ENCODE assay signal across 10 cellular contexts in genomic region chr9:124017929-124018730, GRCh38. TPM values are rescaled to one million over a fixed set of nuclear protein-coding genes. Genes with fewer than 3 reads are reported as not detected.
DNase-seq lines count a peak whose midpoint lies in the region; ATAC-seq and TF ChIP-seq lines count a peak whose summit lies in the region.
"Had no signal": no experiment of that assay in that cellular context is flagged by ENCODE, and none has a peak within 500 bp of the region (broad histone marks: within the 10 kb centered on the region; RNA-seq: fewer than 3 reads in every experiment).

No MANE protein-coding gene starts in this region.

- peaks cover 52% of the 10 kb centered on the region for H3K27me3 ChIP-seq in PC-9 (ENCODE audit: insufficient read depth, low read depth)
- peaks cover 54 to 62% of the 10 kb centered on the region in 2 donors for H3K27me3 ChIP-seq in right atrium auricular region
- peaks cover 6% of the 10 kb centered on the region for H3K27me3 ChIP-seq in skeletal muscle satellite cell (ENCODE audit: control insufficient read depth, insufficient read depth, low read length)
- no peaks in the 10 kb centered on the region for H3K27me3 ChIP-seq in WERI-Rb-1 (ENCODE audit: insufficient read depth, low read depth, severe bottlenecking)

- H3K36me3 ChIP-seq in PC-9 (ENCODE audit: low read depth) (no peaks in the 10 kb centered on the region), right atrium auricular region (no peaks in the 10 kb centered on the region), skeletal muscle satellite cell (ENCODE audit: insufficient read depth, low read length) (no peaks in the 10 kb centered on the region), WERI-Rb-1 (no peaks in the 10 kb centered on the region)

- ATAC-seq in GM21576 (IDR thresholded peaks at IDR 0.05; ENCODE audit: unreplicated experiment), result no peak
- ATAC-seq: A549 had no signal

- H3K4me2 ChIP-seq in PC-9 (peak overlapping the region; percentile 19; the same call in 1 of the 2 replicates), skeletal muscle satellite cell (ENCODE audit: low read length) (peak overlapping the region; percentile 73)
- H3K4me2 ChIP-seq: A549 had no signal

- H2AFZ ChIP-seq in PC-9, result no peak overlapping the region

- H3K9me2 ChIP-seq in PC-9 (ENCODE audit: insufficient read depth), result no peaks in the 10 kb centered on the region

- H4K20me1 ChIP-seq in PC-9 (ENCODE audit: insufficient read depth), result no peaks in the 10 kb centered on the region

- intact Hi-C loops in PC-9 (cut with micrococcal nuclease; ENCODE audit: unreplicated experiment), result no loop called here

- peak overlapping the region; percentile 54 for H3K9ac ChIP-seq in skeletal muscle satellite cell (ENCODE audit: low read depth, low read length)

- no peak for TF ChIP-seq CTCF in PC-9 (conservative IDR thresholded peaks at IDR 0.05)
- no peak for TF ChIP-seq CTCF in right atrium auricular region (IDR thresholded peaks at IDR 0.05)
- TF ChIP-seq CTCF in WERI-Rb-1 (IDR thresholded peaks at IDR 0.05; ENCODE audit: low read depth, low read length), result no peak

- CTCF ChIA-PET in PC-9 (lab: Charles Lee), result no interaction called here

- H3K27ac ChIP-seq in PC-9 (no peak overlapping the region), right atrium auricular region (no peak overlapping the region), WERI-Rb-1 (no peak overlapping the region)
- H3K27ac ChIP-seq: A549 had no signal

- POLR2A ChIA-PET in PC-9 (lab: Charles Lee; ENCODE audit: unreplicated experiment), result no interaction called here

- H3K4me3 ChIP-seq in PC-9, result no peak overlapping the region
- peak overlapping the region; percentile 0 to 44 for H3K4me3 ChIP-seq in right atrium auricular region
- peak overlapping the region; percentile 58 for H3K4me3 ChIP-seq in skeletal muscle satellite cell (ENCODE audit: low read length)
- no peak overlapping the region for H3K4me3 ChIP-seq in WERI-Rb-1 (ENCODE audit: low read depth, low read length)
- H3K4me3 ChIP-seq: A549 had no signal

- H3K4me1 ChIP-seq in PC-9 (replicated peaks; ENCODE audit: insufficient read depth) (no peaks in the 10 kb centered on the region), right atrium auricular region (peaks cover 0 to 34% of the 10 kb centered on the region in 2 donors), skeletal muscle satellite cell (ENCODE audit: control insufficient read depth, insufficient read depth, low read length) (no peaks in the 10 kb centered on the region)
- H3K4me1 ChIP-seq: A549 had no signal

- no peaks in the 10 kb centered on the region for H3K9me3 ChIP-seq in PC-9 (ENCODE audit: insufficient read depth, low read depth)
- no peaks in the 10 kb centered on the region for H3K9me3 ChIP-seq in right atrium auricular region
- no peaks in the 10 kb centered on the region for H3K9me3 ChIP-seq in skeletal muscle satellite cell (replicated peaks; ENCODE audit: low read length)
- H3K9me3 ChIP-seq in WERI-Rb-1 (ENCODE audit: severe bottlenecking), result no peaks in the 10 kb centered on the region
- H3K9me3 ChIP-seq: A549 had no signal

- peak; percentile 63 for DNase-seq in NCI-H748 (lab: John Stamatoyannopoulos, UW; ENCODE audit: unreplicated experiment)
- DNase-seq in NCI-H748 treated with DMSO at 0.1 percent for 48 hours (lab: John Stamatoyannopoulos, UW), result no peak
- no peak for DNase-seq in PC-9
- no peak for DNase-seq in right atrium auricular region (ENCODE audit: low spot score)
- no peak for DNase-seq in WERI-Rb-1
- no peak for DNase-seq in activated CD4-positive, CD25-positive, alpha-beta regulatory T cell (lab: John Stamatoyannopoulos, UW)

- H3F3A ChIP-seq in PC-9 (ENCODE audit: insufficient read depth, low read depth), result no peaks in the 10 kb centered on the region

- BruUV-seq in PC-9 (replicated peaks; lab: Mats Ljungman, UMichigan), result no TSS peak

- H3K79me2 ChIP-seq in PC-9 (ENCODE audit: low read depth), result no peaks in the 10 kb centered on the region

RNA-seq across cellular contexts. Expression of gene LHX2, which starts 6.6 kb away (rescaled TPM):
- total RNA-seq in PC-9 (2021) (0.90 and 1.4 TPM in 2 replicates), right atrium auricular region (under 1 TPM in 1 of 2 donors, not detected in 1; 0.31 TPM)
- total RNA-seq in skeletal muscle satellite cell (2012; rRNA removed), result not detected in 2 replicates
- total RNA-seq: T-helper 2 cell treated with Interferon-gamma antibody and Interleukin-4, amounts not matched to agents 100 ng/mL and 5 ng/mL, for 36 hours had no signal

Comparison
In these comparisons a context has a peak if more than half of its experiments do, and no peak if none do; other contexts are left out.
1. H3K4me3 ChIP-seq: peak in right atrium auricular region (2 of 2) and skeletal muscle satellite cell (single experiment); none in PC-9 (single experiment) and WERI-Rb-1 (single experiment).